9 cellular contexts compared by ENCODE assay signal in the genomic region with DNA sequence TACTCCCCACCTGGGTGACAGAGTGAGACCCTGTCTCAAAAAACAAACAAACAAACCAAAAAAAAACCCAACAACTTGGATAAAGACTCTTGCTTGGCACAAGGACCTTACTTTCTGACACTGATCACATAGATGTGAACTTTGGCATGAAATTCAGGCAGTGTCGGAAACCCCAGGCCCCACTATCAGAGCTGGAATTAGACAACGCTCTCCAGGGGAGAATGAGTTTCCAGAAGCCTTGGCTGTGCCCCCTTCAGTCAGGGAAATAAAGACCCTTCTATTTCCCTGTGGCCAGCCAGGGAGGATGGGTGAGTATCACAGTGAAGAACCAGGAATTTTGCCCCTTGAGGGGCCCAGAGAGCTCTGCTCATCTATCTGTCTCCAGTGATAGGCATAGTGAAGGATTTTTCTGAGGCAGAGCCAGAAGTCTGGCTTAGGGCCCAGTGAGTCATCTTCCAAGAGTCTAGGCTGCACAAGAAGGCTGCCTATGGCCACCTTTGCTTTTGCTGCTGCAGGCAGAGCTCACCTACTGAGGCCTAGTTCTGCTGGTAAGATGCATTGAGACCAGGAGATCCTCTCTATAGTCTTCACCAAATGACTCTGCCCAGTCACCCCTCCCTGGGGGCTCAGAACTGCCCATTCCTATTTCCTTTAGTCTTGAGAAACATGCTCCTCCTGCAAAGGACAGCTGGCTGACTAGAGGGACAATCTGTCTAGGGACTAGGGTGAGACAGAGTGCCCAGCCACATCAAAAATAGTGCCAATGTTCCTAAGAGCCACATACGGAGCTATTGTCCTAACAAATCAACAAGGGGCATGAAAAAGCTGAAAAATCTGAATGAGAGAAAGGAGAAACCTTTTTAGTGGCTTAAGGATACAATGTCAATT. TPM values are rescaled to one million over a fixed set of nuclear protein-coding genes. Genes with fewer than 3 reads are reported as not detected.
DNase-seq lines count a peak whose midpoint lies in the region; ATAC-seq and TF ChIP-seq lines count a peak whose summit lies in the region.
"Had no signal": no experiment of that assay in that cellular context is flagged by ENCODE, and none has a peak within 500 bp of the region (broad histone marks: within the 10 kb centered on the region; RNA-seq: fewer than 3 reads in every experiment).

No MANE protein-coding gene starts in this region.

- H3K27me3 ChIP-seq in gastroesophageal sphincter = no peaks in the 10 kb centered on the region
- H3K27me3 ChIP-seq in psoas muscle (ENCODE audit: insufficient read depth in 3 of 3, low read length in 2 of 3) = no peaks in the 10 kb centered on the region

- H3K9me3 ChIP-seq in gastroesophageal sphincter = no peaks in the 10 kb centered on the region
- H3K9me3 ChIP-seq in psoas muscle = no peaks in the 10 kb centered on the region

- H3K4me3 ChIP-seq in gastroesophageal sphincter = no peak overlapping the region
- no peak overlapping the region for H3K4me3 ChIP-seq in psoas muscle

- TF ChIP-seq EP300 in gastroesophageal sphincter (IDR thresholded peaks at IDR 0.05) = no peak

- CTCF ChIA-PET in RWPE1 (lab: Yijun Ruan, JAX) = interaction anchor here (1.0 kb wide), 1 partner anchor 41 kb away, joined by 3 read pairs; no protein-coding TSS in a partner anchor

- H3K27ac ChIP-seq in RWPE1 (peak overlapping the region; percentile 47), gastroesophageal sphincter (no peak overlapping the region), psoas muscle (no peak overlapping the region)

- no peaks in the 10 kb centered on the region for H3K36me3 ChIP-seq in gastroesophageal sphincter
- no peaks in the 10 kb centered on the region for H3K36me3 ChIP-seq in psoas muscle (ENCODE audit: insufficient read depth in 1 of 2, low read depth in 1 of 2)

- DNase-seq in EH (ENCODE audit: low read depth) = peak; percentile 87
- peak; percentile 91 for DNase-seq in RWPE1 (ENCODE audit: low spot score)
- DNase-seq in psoas muscle = peak; percentile 61 to 75
- DNase-seq in NCI-H1694 treated with DMSO at 0.1 percent for 48 hours (lab: John Stamatoyannopoulos, UW) = no peak
- DNase-seq in GOT3 (lab: John Stamatoyannopoulos, UW) = no peak
- DNase-seq: NCI-H69 had no signal

- TF ChIP-seq POLR2A in gastroesophageal sphincter (IDR thresholded peaks at IDR 0.05) = no peak

- ATAC-seq in gastroesophageal sphincter = peak; percentile 77
- peak; percentile 86 to 92 (median 90) for ATAC-seq in psoas muscle
- no peak for ATAC-seq in GM21360 (IDR thresholded peaks at IDR 0.05; ENCODE audit: unreplicated experiment)
- ATAC-seq in GM21381 (IDR thresholded peaks at IDR 0.05; ENCODE audit: unreplicated experiment) = no peak

- TF ChIP-seq CTCF in RWPE1 (conservative IDR thresholded peaks at IDR 0.05; ENCODE audit: low read depth) = no peak
- no peak for TF ChIP-seq CTCF in gastroesophageal sphincter (IDR thresholded peaks at IDR 0.05)
- TF ChIP-seq CTCF in psoas muscle (IDR thresholded peaks at IDR 0.05) = no peak

- POLR2A ChIA-PET in RWPE1 (lab: Yijun Ruan, JAX; ENCODE audit: low non-redundant PET) = no interaction called here

- intact Hi-C loops in psoas muscle (cut with DNase I) = no loop called here

- peaks cover 5 to 14% (median 10%) of the 10 kb centered on the region in 3 donors for H3K4me1 ChIP-seq in gastroesophageal sphincter
- peaks cover 18% of the 10 kb centered on the region for H3K4me1 ChIP-seq in psoas muscle

- WGBS in gastroesophageal sphincter (ENCODE audit: low coverage in 1 of 2), 2 donors = 65 to 100% methylated on average over 1 to 3 of the region's 3 CpGs
- WGBS in psoas muscle, 3 donors = 60 to 84% (median 67%) methylated on average over 3 of the region's 3 CpGs

RNA-seq across cellular contexts. Expression of gene CDKN2AIPNL, which starts 40.2 kb away (rescaled TPM):
- 10 to 100 TPM; 15.1 to 25.7 (median 21.0) TPM for total RNA-seq in gastroesophageal sphincter
- 10 to 100 TPM; 31.4 to 45.4 (median 39.8) TPM for total RNA-seq in psoas muscle
- polyA plus RNA-seq in psoas muscle = 10 to 100 TPM; 35.7 to 60.9 (median 42.0) TPM

Comparison
In these comparisons a context has a peak if more than half of its experiments do, and no peak if none do; other contexts are left out.
1. DNase-seq: peak in EH (single experiment), RWPE1 (single experiment) and psoas muscle (2 of 2); none in NCI-H1694 treated with DMSO at 0.1 percent for 48 hours (single experiment) and GOT3 (single experiment).
2. ATAC-seq: peak in gastroesophageal sphincter (single experiment) and psoas muscle (4 of 4); none in GM21360 (single experiment) and GM21381 (single experiment).